ENCODE assay signal across 31 cellular contexts in genomic region chr2:63484481-63484880, GRCh38.
A peak's percentile ranks its signal among the peaks of the same experiment; 100 is the strongest.
DNase-seq lines count a peak whose midpoint lies in the region; ATAC-seq and TF ChIP-seq lines count a peak whose summit lies in the region.
"Had no signal": no experiment of that assay in that cellular context is flagged by ENCODE, and none has a peak within 500 bp of the region (broad histone marks: within the 10 kb centered on the region; RNA-seq: fewer than 3 reads in every experiment).

No MANE protein-coding gene starts in this region.

- no peaks in the 10 kb centered on the region for H3K4me1 Mint-ChIP-seq in HFFc6 (ENCODE audit: low read depth)
- H3K4me1 Mint-ChIP-seq: activated CD4-positive, alpha-beta T cell treated with anti-CD3 and anti-CD28 coated beads for 36 hours; B cell had no signal

- H3K27me3 Mint-ChIP-seq in HFFc6 (ENCODE audit: insufficient read depth) = no peaks in the 10 kb centered on the region; the same call in 1 of the 2 replicates
- H3K27me3 Mint-ChIP-seq: activated CD4-positive, alpha-beta T cell treated with anti-CD3 and anti-CD28 coated beads for 36 hours; B cell; naive B cell had no signal

- H3K27ac ChIP-seq in right atrium auricular region = no peak overlapping the region
- H3K27ac ChIP-seq in angular gyrus (ENCODE audit: low read depth, low read length) = peak overlapping the region; percentile 19
- H3K27ac ChIP-seq: breast epithelium, gastroesophageal sphincter, sigmoid colon, tibial nerve, VCaP had no signal

- H3K4me3 Mint-ChIP-seq in HFFc6 = no peak overlapping the region
- H3K4me3 Mint-ChIP-seq: activated CD4-positive, alpha-beta T cell treated with anti-CD3 and anti-CD28 coated beads for 36 hours; activated CD8-positive, alpha-beta T cell treated with anti-CD3 and anti-CD28 coated beads, Interleukin-2, amount 10 ng/mL, durations not matched to agents 7 days and 5 days; B cell; CD8-positive, alpha-beta T cell; GM23338; naive B cell had no signal

- no peaks in the 10 kb centered on the region for H3K27me3 ChIP-seq in right atrium auricular region
- H3K27me3 ChIP-seq: breast epithelium, gastroesophageal sphincter, sigmoid colon, tibial nerve had no signal

- H3K36me3 Mint-ChIP-seq in HFFc6 (ENCODE audit: low read depth) = no peaks in the 10 kb centered on the region

- DNase-seq in Right ventricle myocardium superior (no peak), right atrium auricular region (ENCODE audit: low spot score) (no peak), inferior parietal cortex (ENCODE audit: extremely low spot score) (peak; percentile 27), retinal pigment epithelial cell (ENCODE audit: low read depth) (peak; percentile 7), HFFc6 (no peak), SKM-1 (lab: John Stamatoyannopoulos, UW; ENCODE audit: unreplicated experiment) (no peak)
- no peak for DNase-seq in activated T-cell treated with anti-CD3 and anti-CD28 coated beads, Interleukin-2, amount 50 U/mL, for 48 hours
- DNase-seq: activated CD4-positive, alpha-beta T cell treated with anti-CD3 and anti-CD28 coated beads for 36 hours; activated CD8-positive, alpha-beta T cell treated with anti-CD3 and anti-CD28 coated beads, Interleukin-2, amount 10 ng/mL, durations not matched to agents 7 days and 5 days; activated effector memory CD4-positive, alpha-beta T cell treated with Interleukin-2 at 50 U/mL for 16 hours; amygdala; CD8-positive, alpha-beta T cell; KG1; naive B cell; NCI-H1105; NCI-H2029; NCI-H524 treated with DMSO at 0.1 percent for 48 hours; occipital lobe; SIG-M5; sigmoid colon; stimulated activated CD4-positive, alpha-beta T cell treated with anti-CD3 and anti-CD28 coated beads, Interleukin-4, amount 100 ng/mL, for 24 hours; T1000 had no signal

- H3K9me3 Mint-ChIP-seq in HFFc6 = no peaks in the 10 kb centered on the region
- H3K9me3 Mint-ChIP-seq: activated naive CD4-positive, alpha-beta T cell treated with anti-CD3 and anti-CD28 coated beads, Interleukin-2, amount 50 U/mL, for 72 hours; CD8-positive, alpha-beta T cell; GM23338; naive B cell had no signal

- no peaks in the 10 kb centered on the region for H3K9me3 ChIP-seq in right atrium auricular region
- H3K9me3 ChIP-seq: breast epithelium, gastroesophageal sphincter, sigmoid colon, tibial nerve had no signal

- H3K27ac Mint-ChIP-seq in HFFc6 = no peak overlapping the region
- H3K27ac Mint-ChIP-seq: activated CD4-positive, alpha-beta T cell treated with anti-CD3 and anti-CD28 coated beads for 36 hours; activated CD8-positive, alpha-beta T cell treated with anti-CD3 and anti-CD28 coated beads, Interleukin-2, amount 10 ng/mL, durations not matched to agents 7 days and 5 days; activated naive CD4-positive, alpha-beta T cell treated with anti-CD3 and anti-CD28 coated beads, Interleukin-2, amount 50 U/mL, for 72 hours; B cell; CD8-positive, alpha-beta T cell; GM23338; naive B cell had no signal

- H3K36me3 ChIP-seq in right atrium auricular region = no peaks in the 10 kb centered on the region
- H3K36me3 ChIP-seq: breast epithelium had no signal

- peak overlapping the region in 1 of 2 donors; percentile 5 for H3K4me3 ChIP-seq in right atrium auricular region
- no peak overlapping the region for H3K4me3 ChIP-seq in retinal pigment epithelial cell (ENCODE audit: low read length)
- H3K4me3 ChIP-seq: breast epithelium, gastroesophageal sphincter, GM23338, sigmoid colon, tibial nerve had no signal

- peak; percentile 86 for ATAC-seq in Right ventricle myocardium superior (ENCODE audit: poor library complexity)
- ATAC-seq: activated CD4-positive, alpha-beta T cell treated with anti-CD3 and anti-CD28 coated beads for 36 hours; activated CD8-positive, alpha-beta T cell treated with anti-CD3 and anti-CD28 coated beads, Interleukin-2, amount 10 ng/mL, durations not matched to agents 7 days and 5 days; activated naive CD4-positive, alpha-beta T cell treated with anti-CD3 and anti-CD28 coated beads, Interleukin-2, amount 50 U/mL, for 72 hours; CD8-positive, alpha-beta T cell; gastroesophageal sphincter; GM23338; Panc1 had no signal

- TF ChIP-seq CTCF in right atrium auricular region (IDR thresholded peaks at IDR 0.05) (no peak), retinal pigment epithelial cell (conservative IDR thresholded peaks at IDR 0.05; ENCODE audit: low read depth, low read length) (no peak), HFFc6 (IDR thresholded peaks at IDR 0.05) (no peak)

- H3K4me1 ChIP-seq in right atrium auricular region = no peaks in the 10 kb centered on the region
- H3K4me1 ChIP-seq: breast epithelium, gastroesophageal sphincter, sigmoid colon, tibial nerve had no signal

- intact Hi-C loops in Right ventricle myocardium superior (cut with DNase I) = no loop called here

Comparison
In these comparisons a context has a peak if more than half of its experiments do, and no peak if none do; other contexts are left out.
1. DNase-seq: peak in inferior parietal cortex (single experiment) and retinal pigment epithelial cell (single experiment); none in Right ventricle myocardium superior (single experiment), right atrium auricular region (single experiment), HFFc6 (single experiment), SKM-1 (single experiment) and activated T-cell treated with anti-CD3 and anti-CD28 coated beads, Interleukin-2, amount 50 U/mL, for 48 hours (0 of 2).